Comparison of ENCODE assay signal across 5 cellular contexts in genomic region chr2:55719852-55720251, GRCh38.
"Had no signal": no experiment of that assay in that cellular context is flagged by ENCODE, and none has a peak within 500 bp of the region (broad histone marks: within the 10 kb centered on the region; RNA-seq: fewer than 3 reads in every experiment).

No MANE protein-coding gene starts in this region.

- H3K9me3 Mint-ChIP-seq: GM23338, H9 had no signal

- H3K27ac Mint-ChIP-seq: H9 had no signal

- ATAC-seq: K562 had no signal

- DNase-seq: H9, HCEC 1CT, IMR-90 had no signal

- H3K4me3 ChIP-seq: GM23338, K562 had no signal

- H3K4me2 ChIP-seq: GM23338 had no signal

- H3K4me3 Mint-ChIP-seq: GM23338, H9 had no signal

- H2AFZ ChIP-seq: GM23338 had no signal
